In the genomic region with DNA sequence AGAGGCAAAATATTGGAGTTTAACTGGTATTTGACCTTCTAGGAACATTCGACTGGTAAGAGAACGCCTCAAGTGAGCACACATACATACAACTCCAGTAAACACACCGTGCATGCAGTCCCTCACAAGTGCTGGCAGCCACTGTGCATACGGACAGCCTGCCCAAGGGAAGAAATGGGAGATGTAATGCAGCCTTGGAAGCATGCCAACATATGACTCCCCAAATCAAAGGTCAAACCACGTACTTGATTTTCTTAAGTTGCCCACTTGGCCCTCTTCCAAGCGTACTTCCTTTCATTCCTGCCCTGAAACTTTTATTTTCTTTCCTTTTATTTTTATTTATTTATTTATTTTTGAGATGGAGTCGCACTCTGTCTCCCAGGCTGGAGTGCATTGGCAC, we compare ENCODE assay signal across 14 cellular contexts.
DNase-seq lines count a peak whose midpoint lies in the region; ATAC-seq, FAIRE-seq and TF ChIP-seq lines count a peak whose summit lies in the region.
"Had no signal": no experiment of that assay in that cellular context is flagged by ENCODE, and none has a peak within 500 bp of the region (broad histone marks: within the 10 kb centered on the region; RNA-seq: fewer than 3 reads in every experiment).

No MANE protein-coding gene starts in this region.

- FAIRE-seq in K562 (lab: Jason Lieb, UNC): no peak
- FAIRE-seq: GM12892 had no signal

- POLR2A ChIA-PET in K562 (lab: Yijun Ruan, JAX): no interaction called here

- H4K20me1 ChIP-seq in K562 (replicated peaks; ENCODE audit: control insufficient read depth, insufficient read depth, low read length): no peaks in the 10 kb centered on the region

- ATAC-seq in K562 (no peak), GM18907 (IDR thresholded peaks at IDR 0.05; ENCODE audit: unreplicated experiment) (no peak)
- ATAC-seq: activated CD4-positive, CD25-positive, alpha-beta regulatory T cell treated with anti-CD3 and anti-CD28 coated beads, Interleukin-2, amount 50 U/mL, for 24 hours had no signal

- H3K9me3 ChIP-seq in K562 (replicated peaks; ENCODE audit: control insufficient read depth, insufficient read depth, low read depth, low read length): no peaks in the 10 kb centered on the region
- H3K9me3 ChIP-seq in mesenchymal stem cell (ENCODE audit: control insufficient read depth, low read length): no peaks in the 10 kb centered on the region
- H3K9me3 ChIP-seq: HAP-1, tibial artery had no signal

- H3K4me1 ChIP-seq in K562 (replicated peaks in 1 of 2; ENCODE audit: control insufficient read depth in 2 of 2, insufficient read depth in 2 of 2, low read length in 2 of 2) (peaks cover 0 to 26% of the 10 kb centered on the region in 2 experiments; a peak in 4 of 5 replicates), mesenchymal stem cell (ENCODE audit: control insufficient read depth, insufficient read depth, low read depth, low read length) (peaks cover 5% of the 10 kb centered on the region)

- DNase-seq in DMS 273 (lab: John Stamatoyannopoulos, UW; ENCODE audit: unreplicated experiment): peak; percentile 2
- no peak for DNase-seq in DMS 273 treated with DMSO at 0.1 percent for 48 hours (lab: John Stamatoyannopoulos, UW)
- peak; percentile 86 for DNase-seq in M059J (ENCODE audit: low read depth)
- DNase-seq in K562 (ENCODE audit: extremely low read depth in 1 of 4, low spot score in 3 of 4): peak in 1 of 4 experiments; percentile 34
- peak; percentile 63 for DNase-seq in mesenchymal stem cell
- DNase-seq in T-helper 9 cell: no peak
- DNase-seq in NCI-H1694 (lab: John Stamatoyannopoulos, UW): no peak
- DNase-seq: NCI-H2227 treated with DMSO at 0.1 percent for 48 hours, tibial artery had no signal

- H2AFZ ChIP-seq in K562 (ENCODE audit: low read depth, low read length) (peak overlapping the region; percentile 5; the same call in 1 of the 2 replicates), mesenchymal stem cell (ENCODE audit: low read depth, low read length) (no peak overlapping the region)

- H3K79me2 ChIP-seq in K562 (ENCODE audit: control insufficient read depth, insufficient read depth, low read length): no peaks in the 10 kb centered on the region

- 16% methylated on average over 7 of the region's 7 CpGs for WGBS in K562 (ENCODE audit: insufficient coverage, low coverage, missing lambda C conversion rate)
- WGBS in mesenchymal stem cell: 46% methylated on average over 6 of the region's 7 CpGs

- CTCF ChIA-PET in K562 (lab: Yijun Ruan, JAX; ENCODE audit: low intra/inter-chr PET ratio): no interaction called here

- TF ChIP-seq EP300 in K562 (IDR thresholded peaks at IDR 0.05; ENCODE audit: low read length): no peak

- TF ChIP-seq POLR2A in K562 (conservative IDR thresholded peaks at IDR 0.05): no peak

- no peak overlapping the region for H2BK120ac ChIP-seq in mesenchymal stem cell (ENCODE audit: low read depth, low read length)

- no peak overlapping the region for H3K4ac ChIP-seq in mesenchymal stem cell (ENCODE audit: low read depth in 1 of 2, low read length in 2 of 2)

- H3K4me3 ChIP-seq in K562: no peak overlapping the region
- no peak overlapping the region for H3K4me3 ChIP-seq in mesenchymal stem cell (ENCODE audit: insufficient read depth in 1 of 2, low read depth in 1 of 2, low read length in 2 of 2)
- H3K4me3 ChIP-seq: HAP-1, tibial artery had no signal

- H4K91ac ChIP-seq in mesenchymal stem cell (ENCODE audit: low read length): no peak overlapping the region

- no peaks in the 10 kb centered on the region for H3K79me1 ChIP-seq in mesenchymal stem cell (replicated peaks; ENCODE audit: low read length, poor library complexity, severe bottlenecking)

- H2BK5ac ChIP-seq in mesenchymal stem cell (ENCODE audit: low read depth, low read length, poor library complexity, severe bottlenecking): no peak overlapping the region

- H3K36me3 ChIP-seq in K562 (ENCODE audit: control insufficient read depth, insufficient read depth, low read length): no peaks in the 10 kb centered on the region
- no peaks in the 10 kb centered on the region for H3K36me3 ChIP-seq in mesenchymal stem cell (ENCODE audit: control insufficient read depth in 1 of 2, insufficient read depth in 2 of 2, low read depth in 1 of 2, low read length in 2 of 2)
- H3K36me3 ChIP-seq: HAP-1, tibial artery had no signal

- no peak overlapping the region for H3K23ac ChIP-seq in mesenchymal stem cell (ENCODE audit: low read length in 2 of 2)

- H3K14ac ChIP-seq in mesenchymal stem cell (ENCODE audit: low read length in 2 of 2): no peak overlapping the region

- no peak overlapping the region for H2BK15ac ChIP-seq in mesenchymal stem cell (ENCODE audit: low read depth, poor library complexity, severe bottlenecking)

- no peak overlapping the region for H3K27ac ChIP-seq in K562 (ENCODE audit: extremely low read depth, low read depth, low read length)
- H3K27ac ChIP-seq in mesenchymal stem cell (ENCODE audit: low read length, poor library complexity, severe bottlenecking): no peak overlapping the region
- H3K27ac ChIP-seq: 22Rv1, tibial artery had no signal

- in situ Hi-C loops in K562 (cut with MboI): no loop called here

- BruUV-seq in K562 (replicated peaks; lab: Mats Ljungman, UMichigan): no TSS peak

- TF ChIP-seq RAD21 in K562 (CRISPR knock-in tag; conservative IDR thresholded peaks at IDR 0.05 in 1 of 2, IDR thresholded peaks at IDR 0.05 in 1 of 2): no peak

- no peak overlapping the region for H3K18ac ChIP-seq in mesenchymal stem cell (ENCODE audit: low read depth in 1 of 2, low read length in 2 of 2)

- no peaks in the 10 kb centered on the region for H3K9me1 ChIP-seq in K562 (ENCODE audit: control insufficient read depth, insufficient read depth, low read length)

- no peak overlapping the region for H4K8ac ChIP-seq in mesenchymal stem cell (ENCODE audit: low read length)

- H3K4me2 ChIP-seq in K562 (ENCODE audit: insufficient read depth, low read length) (no peak overlapping the region), mesenchymal stem cell (ENCODE audit: low read length, poor library complexity, severe bottlenecking) (no peak overlapping the region)

- no peak overlapping the region for H3K9ac ChIP-seq in K562 (ENCODE audit: insufficient read depth in 1 of 2, low read depth in 2 of 2, low read length in 2 of 2)
- no peak overlapping the region for H3K9ac ChIP-seq in mesenchymal stem cell (ENCODE audit: low read length)

- TF ChIP-seq CTCF in K562 (IDR thresholded peaks at IDR 0.05 in 2 of 3, conservative IDR thresholded peaks at IDR 0.05 in 1 of 3; ENCODE audit: insufficient read depth in 2 of 3, low read depth in 1 of 3, low read length in 3 of 3): no peak

- H2BK12ac ChIP-seq in mesenchymal stem cell (ENCODE audit: low read length in 2 of 2): no peak overlapping the region

- intact Hi-C loops in K562 (cut with micrococcal nuclease): no loop called here

- H3K27me3 ChIP-seq in K562 (ENCODE audit: control insufficient read depth in 2 of 2, insufficient read depth in 2 of 2, low read length in 2 of 2): no peaks in the 10 kb centered on the region
- no peaks in the 10 kb centered on the region for H3K27me3 ChIP-seq in mesenchymal stem cell (ENCODE audit: control insufficient read depth in 1 of 2, insufficient read depth in 1 of 2, low read length in 2 of 2)
- H3K27me3 ChIP-seq: tibial artery had no signal

- no peak overlapping the region for H2AK5ac ChIP-seq in mesenchymal stem cell (ENCODE audit: low read length, severe bottlenecking)

TF ChIP-seq in K562, 482 proteins besides CTCF, POLR2A, EP300 and RAD21:
- TF ChIP-seq, protein P1, sequence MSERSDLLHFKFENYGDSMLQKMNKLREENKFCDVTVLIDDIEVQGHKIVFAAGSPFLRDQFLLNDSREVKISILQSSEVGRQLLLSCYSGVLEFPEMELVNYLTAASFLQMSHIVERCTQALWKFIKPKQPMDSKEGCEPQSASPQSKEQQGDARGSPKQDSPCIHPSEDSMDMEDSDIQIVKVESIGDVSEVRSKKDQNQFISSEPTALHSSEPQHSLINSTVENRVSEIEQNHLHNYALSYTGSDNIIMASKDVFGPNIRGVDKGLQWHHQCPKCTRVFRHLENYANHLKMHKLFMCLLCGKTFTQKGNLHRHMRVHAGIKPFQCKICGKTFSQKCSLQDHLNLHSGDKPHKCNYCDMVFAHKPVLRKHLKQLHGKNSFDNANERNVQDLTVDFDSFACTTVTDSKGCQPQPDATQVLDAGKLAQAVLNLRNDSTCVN (CRISPR knock-in tag; IDR thresholded peaks at IDR 0.05): no peak
- TF ChIP-seq, protein P2, sequence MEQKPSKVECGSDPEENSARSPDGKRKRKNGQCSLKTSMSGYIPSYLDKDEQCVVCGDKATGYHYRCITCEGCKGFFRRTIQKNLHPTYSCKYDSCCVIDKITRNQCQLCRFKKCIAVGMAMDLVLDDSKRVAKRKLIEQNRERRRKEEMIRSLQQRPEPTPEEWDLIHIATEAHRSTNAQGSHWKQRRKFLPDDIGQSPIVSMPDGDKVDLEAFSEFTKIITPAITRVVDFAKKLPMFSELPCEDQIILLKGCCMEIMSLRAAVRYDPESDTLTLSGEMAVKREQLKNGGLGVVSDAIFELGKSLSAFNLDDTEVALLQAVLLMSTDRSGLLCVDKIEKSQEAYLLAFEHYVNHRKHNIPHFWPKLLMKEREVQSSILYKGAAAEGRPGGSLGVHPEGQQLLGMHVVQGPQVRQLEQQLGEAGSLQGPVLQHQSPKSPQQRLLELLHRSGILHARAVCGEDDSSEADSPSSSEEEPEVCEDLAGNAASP (IDR thresholded peaks at IDR 0.05): no peak
- TF ChIP-seq ZBTB7A (IDR thresholded peaks at IDR 0.05; ENCODE audit: borderline replicate concordance, control insufficient read depth, low read depth, low read length) (no peak), ZNF79 (CRISPR knock-in tag; IDR thresholded peaks at IDR 0.05; ENCODE audit: low read depth) (no peak), NFIC (IDR thresholded peaks at IDR 0.05) (peak; percentile 90)

Comparison
In these comparisons a context has a peak if more than half of its experiments do, and no peak if none do; other contexts are left out.
1. DNase-seq: peak in DMS 273 (single experiment), M059J (single experiment) and mesenchymal stem cell (single experiment); none in DMS 273 treated with DMSO at 0.1 percent for 48 hours (single experiment), T-helper 9 cell (single experiment) and NCI-H1694 (single experiment).